25 cellular contexts compared by ENCODE assay signal in the genomic region with DNA sequence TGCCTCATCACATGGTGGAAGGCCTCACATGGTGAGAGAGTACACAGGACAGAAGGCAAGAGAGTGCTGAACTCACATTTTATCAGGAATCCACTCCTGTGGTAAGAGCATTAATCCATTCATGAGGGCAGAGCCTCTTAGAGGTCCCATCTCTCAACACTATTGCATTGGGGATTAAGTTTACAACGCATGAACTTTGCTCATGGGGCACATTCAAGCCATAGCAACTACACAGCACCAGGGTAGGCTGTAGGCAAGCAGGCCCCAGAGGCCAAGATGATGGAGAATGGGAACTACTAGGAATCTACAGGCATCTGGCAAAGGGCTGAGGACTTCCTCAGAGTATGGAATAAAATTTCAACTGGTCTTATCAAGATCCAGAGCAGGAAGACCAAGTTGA. TPM values are rescaled to one million over a fixed set of nuclear protein-coding genes. Genes with fewer than 3 reads are reported as not detected.
A peak's percentile ranks its signal among the peaks of the same experiment; 100 is the strongest.
DNase-seq lines count a peak whose midpoint lies in the region; ATAC-seq and TF ChIP-seq lines count a peak whose summit lies in the region.
"Had no signal": no experiment of that assay in that cellular context is flagged by ENCODE, and none has a peak within 500 bp of the region (broad histone marks: within the 10 kb centered on the region; RNA-seq: fewer than 3 reads in every experiment).

No MANE protein-coding gene starts in this region.

- H3K4me1 ChIP-seq in GM23338 (ENCODE audit: insufficient read depth) (peaks cover 14% of the 10 kb centered on the region), foreskin keratinocyte (no peaks in the 10 kb centered on the region)
- H3K4me1 ChIP-seq: A549 had no signal

- H3K27me3 ChIP-seq in GM23338 (ENCODE audit: insufficient read depth): no peaks in the 10 kb centered on the region
- no peaks in the 10 kb centered on the region for H3K27me3 ChIP-seq in foreskin keratinocyte

- no peaks in the 10 kb centered on the region for H4K20me1 ChIP-seq in GM23338 (replicated peaks; ENCODE audit: insufficient read depth)

- H3K36me3 ChIP-seq in GM23338 (ENCODE audit: insufficient read depth): no peaks in the 10 kb centered on the region

- H3K79me2 ChIP-seq in GM23338 (replicated peaks; ENCODE audit: insufficient read depth): peaks cover 26% of the 10 kb centered on the region

- H3K36me3 Mint-ChIP-seq in GM23338 (ENCODE audit: low read depth) (peaks cover 30% of the 10 kb centered on the region), immature natural killer cell (peaks cover 0 to 4% (median 0%) of the 10 kb centered on the region in 3 donors)
- H3K36me3 Mint-ChIP-seq in central memory CD8-positive, alpha-beta T cell (ENCODE audit: insufficient read depth): peaks cover 17% of the 10 kb centered on the region
- H3K36me3 Mint-ChIP-seq in stimulated activated effector memory CD8-positive, alpha-beta T cell treated with anti-CD3 and anti-CD28 coated beads, Interleukin-12 subunit alpha, Interleukin-12 subunit beta, amount 100 ng/mL, for 72 hours: peaks cover 8% of the 10 kb centered on the region
- H3K36me3 Mint-ChIP-seq: CD4-positive, alpha-beta memory T cell had no signal

- H3K9me3 Mint-ChIP-seq in GM23338 (peaks cover 15% of the 10 kb centered on the region), immature natural killer cell (peaks cover 10 to 27% (median 23%) of the 10 kb centered on the region in 6 donors)
- peaks cover 5% of the 10 kb centered on the region for H3K9me3 Mint-ChIP-seq in central memory CD8-positive, alpha-beta T cell
- peaks cover 6% of the 10 kb centered on the region for H3K9me3 Mint-ChIP-seq in stimulated activated effector memory CD8-positive, alpha-beta T cell treated with anti-CD3 and anti-CD28 coated beads, Interleukin-12 subunit alpha, Interleukin-12 subunit beta, amount 100 ng/mL, for 72 hours

- no peak overlapping the region for H2AFZ ChIP-seq in GM23338

- H3K27me3 Mint-ChIP-seq in GM23338 (ENCODE audit: insufficient read depth, low read depth, poor library complexity) (peaks cover 3% of the 10 kb centered on the region), immature natural killer cell (ENCODE audit: low read depth in 3 of 3) (peaks cover 19 to 37% (median 32%) of the 10 kb centered on the region in 3 donors)
- H3K27me3 Mint-ChIP-seq in central memory CD8-positive, alpha-beta T cell: no peaks in the 10 kb centered on the region
- H3K27me3 Mint-ChIP-seq: CD4-positive, alpha-beta memory T cell had no signal

- H3K4me1 Mint-ChIP-seq in GM23338 (peaks cover 18% of the 10 kb centered on the region), immature natural killer cell (peaks cover 25 to 29% of the 10 kb centered on the region in 2 donors)
- H3K4me1 Mint-ChIP-seq in central memory CD8-positive, alpha-beta T cell: peaks cover 14% of the 10 kb centered on the region
- peaks cover 22% of the 10 kb centered on the region for H3K4me1 Mint-ChIP-seq in stimulated activated effector memory CD8-positive, alpha-beta T cell treated with anti-CD3 and anti-CD28 coated beads, Interleukin-12 subunit alpha, Interleukin-12 subunit beta, amount 100 ng/mL, for 72 hours

- H3K27ac ChIP-seq in GM23338 (ENCODE audit: low read depth) (0 out of 2 replicates have a peak overlapping the region, but pooled peaks have one; percentile 45), foreskin keratinocyte (no peak overlapping the region)
- H3K27ac ChIP-seq: A549, RWPE1 had no signal

- peak overlapping the region; percentile 67 for H3K4me2 ChIP-seq in GM23338
- H3K4me2 ChIP-seq: A549 had no signal

- peaks cover 2% of the 10 kb centered on the region; the same call in 1 of the 2 replicates for H3K9me2 ChIP-seq in GM23338 (ENCODE audit: insufficient read depth)

- peaks cover 5% of the 10 kb centered on the region; the same call in 1 of the 2 replicates for H3F3A ChIP-seq in GM23338 (replicated peaks; ENCODE audit: low read depth)

- H3K4me3 ChIP-seq in GM23338: no peak overlapping the region
- H3K4me3 ChIP-seq: A549 had no signal

- H3K4me3 Mint-ChIP-seq in GM23338 (no peak overlapping the region; the same call in 2 of the 3 replicates), immature natural killer cell (peak overlapping the region in 3 of 5 donors; percentile 35 to 73 (median 40))
- H3K4me3 Mint-ChIP-seq in central memory CD8-positive, alpha-beta T cell: no peak overlapping the region
- H3K4me3 Mint-ChIP-seq in stimulated activated effector memory CD8-positive, alpha-beta T cell treated with anti-CD3 and anti-CD28 coated beads, Interleukin-12 subunit alpha, Interleukin-12 subunit beta, amount 100 ng/mL, for 72 hours: no peak overlapping the region

- H3K27ac Mint-ChIP-seq in GM23338 (no peak overlapping the region), immature natural killer cell (peak overlapping the region; percentile 88 to 100 (median 96))
- peak overlapping the region; percentile 68 for H3K27ac Mint-ChIP-seq in central memory CD8-positive, alpha-beta T cell (ENCODE audit: low read depth)
- peak overlapping the region; percentile 63 for H3K27ac Mint-ChIP-seq in stimulated activated effector memory CD8-positive, alpha-beta T cell treated with anti-CD3 and anti-CD28 coated beads, Interleukin-12 subunit alpha, Interleukin-12 subunit beta, amount 100 ng/mL, for 72 hours

- DNase-seq in GM23338 (ENCODE audit: low spot score) (no peak), immature natural killer cell (no peak), hepatic stellate cell (ENCODE audit: low spot score) (no peak), foreskin keratinocyte (no peak), SIG-M5 treated with dmso at 0.1 percent for 504 hours (lab: John Stamatoyannopoulos, UW; ENCODE audit: unreplicated experiment) (no peak)
- no peak for DNase-seq in central memory CD8-positive, alpha-beta T cell (ENCODE audit: low spot score in 2 of 2)
- DNase-seq in stimulated activated effector memory CD8-positive, alpha-beta T cell treated with anti-CD3 and anti-CD28 coated beads, Interleukin-12 subunit alpha, Interleukin-12 subunit beta, amount 100 ng/mL, for 72 hours (ENCODE audit: low spot score in 2 of 2): no peak
- DNase-seq: AML-193; C1 segment of cervical spinal cord; Caco-2; CD4-positive, alpha-beta memory T cell; GOT3; HCEC 1CT; NCI-H1092; NCI-H1436; NCI-H187; NCI-H2081 treated with DMSO at 0.1 percent for 48 hours; NCI-H2171; NCI-H226; NCI-H510A; SHP77 had no signal

- TF ChIP-seq CTCF in GM23338 (conservative IDR thresholded peaks at IDR 0.05; ENCODE audit: low read depth in 2 of 2) (no peak), foreskin keratinocyte (conservative IDR thresholded peaks at IDR 0.05) (no peak)

- no peak for ATAC-seq in GM23338
- no peak for ATAC-seq in central memory CD8-positive, alpha-beta T cell (replicated peaks; ENCODE audit: extremely low read depth, poor library complexity, severe bottlenecking)
- no peak for ATAC-seq in stimulated activated effector memory CD8-positive, alpha-beta T cell treated with anti-CD3 and anti-CD28 coated beads, Interleukin-12 subunit alpha, Interleukin-12 subunit beta, amount 100 ng/mL, for 72 hours
- ATAC-seq in foreskin keratinocyte: no peak
- ATAC-seq: A549, Panc1 had no signal

TF ChIP-seq in GM23338, 12 proteins besides CTCF, POLR2A, EP300 and RAD21 (continues in another document):
- TF ChIP-seq ZNF331 (CRISPR knock-in tag; IDR thresholded peaks at IDR 0.05; ENCODE audit: low read depth) (no peak), CREB1 (CRISPR knock-in tag; IDR thresholded peaks at IDR 0.05; ENCODE audit: low read depth) (no peak), EZH2phosphoT487 (IDR thresholded peaks at IDR 0.05; ENCODE audit: unreplicated experiment) (no peak), POLR2AphosphoS5 (IDR thresholded peaks at IDR 0.05; ENCODE audit: low read depth) (no peak), STAT1 (IDR thresholded peaks at IDR 0.05; ENCODE audit: unreplicated experiment) (no peak)
- TF ChIP-seq, protein P1, sequence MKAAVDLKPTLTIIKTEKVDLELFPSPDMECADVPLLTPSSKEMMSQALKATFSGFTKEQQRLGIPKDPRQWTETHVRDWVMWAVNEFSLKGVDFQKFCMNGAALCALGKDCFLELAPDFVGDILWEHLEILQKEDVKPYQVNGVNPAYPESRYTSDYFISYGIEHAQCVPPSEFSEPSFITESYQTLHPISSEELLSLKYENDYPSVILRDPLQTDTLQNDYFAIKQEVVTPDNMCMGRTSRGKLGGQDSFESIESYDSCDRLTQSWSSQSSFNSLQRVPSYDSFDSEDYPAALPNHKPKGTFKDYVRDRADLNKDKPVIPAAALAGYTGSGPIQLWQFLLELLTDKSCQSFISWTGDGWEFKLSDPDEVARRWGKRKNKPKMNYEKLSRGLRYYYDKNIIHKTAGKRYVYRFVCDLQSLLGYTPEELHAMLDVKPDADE (IDR thresholded peaks at IDR 0.05): no peak

RNA-seq across cellular contexts. Expression of a gene that starts 10.0 kb away (rescaled TPM):
- total RNA-seq in GM23338 (2014; rRNA removed; shearing (Covaris generic)): 59.8 and 63.2 TPM in 2 replicates
- polyA plus RNA-seq in GM23338 (2016; fragmentation: Nextera tagmentation; extraction: Ambion mirVana) (44.8 and 47.6 TPM in 2 replicates), immature natural killer cell (10 to 100 TPM; 12.3 to 16.1 (median 14.9) TPM), foreskin keratinocyte (9.6 and 11.0 TPM in 2 replicates)
- total RNA-seq in foreskin keratinocyte: 15.3 and 16.3 TPM in 2 replicates

RNA-seq across cellular contexts. Expression of a gene that starts 22.1 kb away (rescaled TPM):
- 23.5 and 29.7 TPM in 2 replicates for total RNA-seq in GM23338 (2014; rRNA removed; shearing (Covaris generic))
- 100 and 123 TPM in 2 replicates for polyA plus RNA-seq in GM23338 (2016; fragmentation: Nextera tagmentation; extraction: Ambion mirVana)
- 1 to 10 TPM in 1 of 3 donors, under 1 TPM in 2; 0.10 to 2.7 (median 0.48) TPM for polyA plus RNA-seq in immature natural killer cell
- total RNA-seq in foreskin keratinocyte: 5.3 and 7.7 TPM in 2 replicates
- polyA plus RNA-seq in foreskin keratinocyte: 11.2 and 14.6 TPM in 2 replicates
- total RNA-seq: CD4-positive, alpha-beta memory T cell; OCI-LY7 had no signal
- polyA plus RNA-seq: CD4-positive, alpha-beta memory T cell had no signal

RNA-seq across cellular contexts. Expression of a gene that starts 42.2 kb away (rescaled TPM):
- 126 and 138 TPM in 2 replicates for total RNA-seq in GM23338 (2014; rRNA removed; shearing (Covaris generic))
- polyA plus RNA-seq in GM23338 (2016; fragmentation: Nextera tagmentation; extraction: Ambion mirVana): 119 and 123 TPM in 2 replicates
- 100 to 1,000 TPM; 230 to 380 (median 276) TPM for polyA plus RNA-seq in immature natural killer cell
- total RNA-seq in foreskin keratinocyte: 109 and 111 TPM in 2 replicates
- 137 and 147 TPM in 2 replicates for polyA plus RNA-seq in foreskin keratinocyte

Comparison
In these comparisons a context has a peak if more than half of its experiments do, and no peak if none do; other contexts are left out.
1. H3K4me3 Mint-ChIP-seq: peak in immature natural killer cell (3 of 5); none in GM23338 (single experiment), central memory CD8-positive, alpha-beta T cell (single experiment) and stimulated activated effector memory CD8-positive, alpha-beta T cell treated with anti-CD3 and anti-CD28 coated beads, Interleukin-12 subunit alpha, Interleukin-12 subunit beta, amount 100 ng/mL, for 72 hours (single experiment).